In the genomic region with DNA sequence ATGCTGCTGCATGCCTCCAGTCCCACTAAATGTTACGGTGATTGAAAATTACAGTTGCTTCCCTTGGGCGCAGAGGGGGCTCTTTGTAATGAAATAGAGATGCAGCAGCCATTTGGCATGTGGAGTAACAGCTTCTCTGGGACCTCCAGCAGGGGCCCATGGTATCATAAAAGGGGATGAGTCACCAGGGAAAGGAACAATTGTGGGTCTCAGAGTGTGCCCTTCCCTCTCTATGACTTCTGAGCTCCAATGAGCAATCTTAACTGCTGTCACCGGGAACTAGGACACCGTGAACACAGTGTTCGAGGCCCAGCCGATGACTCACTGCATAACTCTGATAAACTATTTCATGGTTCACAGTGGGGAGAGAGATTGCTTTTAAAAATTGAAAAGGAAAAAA, we compare ENCODE assay signal across 10 cellular contexts.
DNase-seq lines count a peak whose midpoint lies in the region; ATAC-seq, FAIRE-seq and TF ChIP-seq lines count a peak whose summit lies in the region.
"Had no signal": no experiment of that assay in that cellular context is flagged by ENCODE, and none has a peak within 500 bp of the region (broad histone marks: within the 10 kb centered on the region; RNA-seq: fewer than 3 reads in every experiment).

No MANE protein-coding gene starts in this region.

- H3K4ac ChIP-seq in H1 (replicated peaks; ENCODE audit: insufficient read length, low read depth, low read length) (no peak overlapping the region), neuronal stem cell (ENCODE audit: low read length) (no peak overlapping the region)

- H2AK5ac ChIP-seq in H1 (ENCODE audit: low read depth, low read length) (no peak overlapping the region), neuronal stem cell (ENCODE audit: low read depth, low read length) (no peak overlapping the region)

- no peak overlapping the region for H4K5ac ChIP-seq in H1 (ENCODE audit: insufficient read length, low read depth, low read length)

- H2BK5ac ChIP-seq in H1 (ENCODE audit: low read depth, low read length): no peak overlapping the region
- no peak overlapping the region for H2BK5ac ChIP-seq in neuronal stem cell (ENCODE audit: low read length)

- H3K27me3 ChIP-seq in H1 (replicated peaks in 1 of 4; ENCODE audit: control insufficient read depth in 3 of 4, extremely low read depth in 1 of 4, insufficient read depth in 3 of 4, low read length in 3 of 4): no peaks in the 10 kb centered on the region
- H3K27me3 ChIP-seq in neuronal stem cell (ENCODE audit: control insufficient read depth in 3 of 3, insufficient read depth in 3 of 3, low read depth in 1 of 3, low read length in 3 of 3): no peaks in the 10 kb centered on the region
- H3K27me3 ChIP-seq: upper lobe of right lung had no signal

- no peak; a peak in 1 of 4 replicates for TF ChIP-seq RAD21 in H1 (IDR thresholded peaks at IDR 0.05 in 1 of 2, conservative IDR thresholded peaks at IDR 0.05 in 1 of 2; ENCODE audit: low read depth in 2 of 2, low read length in 2 of 2)

- H3K23me2 ChIP-seq in H1 (ENCODE audit: low read depth, low read length): no peaks in the 10 kb centered on the region; the same call in 1 of the 2 replicates

- H2BK12ac ChIP-seq in H1 (ENCODE audit: low read depth, low read length): no peak overlapping the region
- no peak overlapping the region for H2BK12ac ChIP-seq in neuronal stem cell (ENCODE audit: low read length)

- H4K8ac ChIP-seq in H1 (ENCODE audit: extremely low read depth, insufficient read depth, low read length): no peak overlapping the region
- no peak overlapping the region for H4K8ac ChIP-seq in neuronal stem cell (ENCODE audit: low read depth, low read length)

- H3K4me3 ChIP-seq in NB4 (ENCODE audit: low read depth, low read length) (no peak overlapping the region), H1 (ENCODE audit: extremely low read depth in 1 of 4, insufficient read depth in 2 of 4, low read depth in 3 of 4, low read length in 4 of 4) (no peak overlapping the region), neuronal stem cell (ENCODE audit: low read length in 2 of 2) (no peak overlapping the region)
- H3K4me3 ChIP-seq: upper lobe of right lung had no signal

- no peak overlapping the region for H2AFZ ChIP-seq in H1 (ENCODE audit: low read length)
- peak overlapping the region; percentile 64 for H2AFZ ChIP-seq in neuronal stem cell (ENCODE audit: low read length)

- TF ChIP-seq CTCF in NB4 (IDR thresholded peaks at IDR 0.05; ENCODE audit: low read depth, low read length) (no peak), H1 (IDR thresholded peaks at IDR 0.05; ENCODE audit: control extremely low read depth in 1 of 3, insufficient read depth in 1 of 3, low read depth in 1 of 3, low read length in 3 of 3) (no peak)

- no peaks in the 10 kb centered on the region for H3K36me3 ChIP-seq in H1 (ENCODE audit: control insufficient read depth in 2 of 4, insufficient read depth in 4 of 4, low read length in 3 of 4)
- no peaks in the 10 kb centered on the region for H3K36me3 ChIP-seq in neuronal stem cell (replicated peaks in 1 of 2; ENCODE audit: control insufficient read depth in 2 of 2, insufficient read depth in 2 of 2, low read length in 2 of 2)
- H3K36me3 ChIP-seq: upper lobe of right lung had no signal

- 71% methylated on average over 6 of the region's 6 CpGs; no CpG with 5 or more reads in 1 of the 2 experiments for WGBS in H1 (ENCODE audit: extremely low coverage in 1 of 2, insufficient coverage in 1 of 2, insufficient read length in 1 of 2, insufficient replicate concordance in 2 of 2, low coverage in 1 of 2, low lambda C conversion rate in 2 of 2, missing lambda C conversion rate in 1 of 2), 2 experiments
- no CpG with 5 or more reads among the region's 6 CpGs for WGBS in neuronal stem cell (ENCODE audit: extremely low coverage in 2 of 2, insufficient read length in 2 of 2, insufficient replicate concordance in 1 of 2), 2 donors

- H3K4me1 ChIP-seq in H1 (replicated peaks in 1 of 4; ENCODE audit: control insufficient read depth in 3 of 4, insufficient read depth in 4 of 4, low read length in 3 of 4) (peaks cover 0 to 7% (median under 1%) of the 10 kb centered on the region in 4 experiments; a peak in 1 of 7 replicates), neuronal stem cell (ENCODE audit: control insufficient read depth in 2 of 2, insufficient read depth in 1 of 2, low read depth in 1 of 2, low read length in 2 of 2) (peaks cover 5% of the 10 kb centered on the region in 2 donors)
- H3K4me1 ChIP-seq: upper lobe of right lung had no signal

- POLR2A ChIA-PET in H1 (lab: Charles Lee; ENCODE audit: partially characterized antibody): interaction anchor here (1.2 kb wide), 1 partner anchor 145 kb away, joined by 3 read pairs; no protein-coding TSS in a partner anchor

- H3K79me1 ChIP-seq in H1 (ENCODE audit: low read depth, low read length) (no peaks in the 10 kb centered on the region), neuronal stem cell (ENCODE audit: low read depth, low read length) (no peaks in the 10 kb centered on the region)

- H3K18ac ChIP-seq in H1 (ENCODE audit: extremely low read depth, low read length) (no peak overlapping the region; the same call in 1 of the 2 replicates), neuronal stem cell (ENCODE audit: low read length) (no peak overlapping the region)

- FAIRE-seq in H1 (lab: Jason Lieb, UNC): no peak

- no peak for TF ChIP-seq EP300 in H1 (IDR thresholded peaks at IDR 0.05; ENCODE audit: borderline replicate concordance in 1 of 2, low read depth in 2 of 2, low read length in 2 of 2)

- CTCF ChIA-PET in H1 (lab: Charles Lee; ENCODE audit: partially characterized antibody): no interaction called here

- no peak overlapping the region for H3K56ac ChIP-seq in H1 (replicated peaks; ENCODE audit: insufficient read length, low read depth, low read length)

- H2BK20ac ChIP-seq in H1 (ENCODE audit: low read length): no peak overlapping the region

- no peaks in the 10 kb centered on the region for H3K9me3 ChIP-seq in H1 (ENCODE audit: insufficient read depth in 2 of 2, low read depth in 1 of 2, low read length in 1 of 2)
- no peaks in the 10 kb centered on the region for H3K9me3 ChIP-seq in neuronal stem cell (replicated peaks in 1 of 2; ENCODE audit: control insufficient read depth in 2 of 2, insufficient read depth in 1 of 2, low read depth in 1 of 2, low read length in 2 of 2)
- H3K9me3 ChIP-seq: upper lobe of right lung had no signal

- H3K14ac ChIP-seq in H1 (ENCODE audit: insufficient read length): no peak overlapping the region
- no peak overlapping the region for H3K14ac ChIP-seq in neuronal stem cell (ENCODE audit: low read length)

- H2BK15ac ChIP-seq in H1 (ENCODE audit: low read length): no peak overlapping the region
- no peak overlapping the region for H2BK15ac ChIP-seq in neuronal stem cell (ENCODE audit: low read length)

- peak overlapping the region in 1 of 2 experiments; percentile 4; a peak in 1 of 4 replicates for H3K4me2 ChIP-seq in H1 (ENCODE audit: insufficient read depth in 1 of 2, low read depth in 2 of 2, low read length in 2 of 2)
- no peak overlapping the region for H3K4me2 ChIP-seq in neuronal stem cell (ENCODE audit: insufficient read depth, low read length, poor library complexity, severe bottlenecking)

- DNase-seq in ELF-1 (ENCODE audit: low read depth, low spot score): peak; percentile 35
- peak; percentile 79 for DNase-seq in NB4 (ENCODE audit: low read depth)
- peak in 1 of 2 experiments; percentile 21 for DNase-seq in H1 (ENCODE audit: low read depth in 1 of 2, low spot score in 2 of 2)
- no peak for DNase-seq in neuronal stem cell (ENCODE audit: low spot score)
- DNase-seq in activated naive CD4-positive, alpha-beta T cell treated with Interleukin-2 at 50 U/mL for 16 hours: no peak
- no peak for DNase-seq in NCI-H524 treated with DMSO at 0.1 percent for 48 hours (lab: John Stamatoyannopoulos, UW)
- DNase-seq: NCI-H526, upper lobe of right lung had no signal

- H3K27ac ChIP-seq in H1 (ENCODE audit: low read depth, low read length) (no peak overlapping the region), neuronal stem cell (replicated peaks; ENCODE audit: low read length) (no peak overlapping the region)
- H3K27ac ChIP-seq: upper lobe of right lung had no signal

- H4K91ac ChIP-seq in H1 (replicated peaks; ENCODE audit: insufficient read length, low read length) (no peak overlapping the region), neuronal stem cell (ENCODE audit: low read depth, low read length, poor library complexity) (no peak overlapping the region)

- no peaks in the 10 kb centered on the region for H3K79me2 ChIP-seq in H1 (ENCODE audit: control insufficient read depth in 1 of 2, insufficient read depth in 2 of 2, low read length in 2 of 2)

- H3K23ac ChIP-seq in H1 (ENCODE audit: insufficient read length) (no peak overlapping the region), neuronal stem cell (ENCODE audit: low read depth, low read length, poor library complexity) (no peak overlapping the region)

- no peak overlapping the region for H2BK120ac ChIP-seq in H1 (replicated peaks; ENCODE audit: low read depth, low read length)
- H2BK120ac ChIP-seq in neuronal stem cell (ENCODE audit: low read depth, low read length): no peak overlapping the region

- ATAC-seq in HG02884 (IDR thresholded peaks at IDR 0.05; ENCODE audit: unreplicated experiment) (no peak), HG03354 (IDR thresholded peaks at IDR 0.05; ENCODE audit: poor library complexity, severe bottlenecking, unreplicated experiment) (no peak)
- ATAC-seq: upper lobe of right lung had no signal

- H4K20me1 ChIP-seq in H1 (replicated peaks in 1 of 2; ENCODE audit: control insufficient read depth in 1 of 2, insufficient read depth in 2 of 2, low read length in 2 of 2): no peaks in the 10 kb centered on the region

- H3K9ac ChIP-seq in H1 (replicated peaks in 1 of 4; ENCODE audit: extremely low read depth in 1 of 4, low read depth in 3 of 4, low read length in 3 of 4) (no peak overlapping the region), neuronal stem cell (ENCODE audit: low read depth, low read length, poor library complexity) (no peak overlapping the region)

- no peak for TF ChIP-seq POLR2A in NB4 (IDR thresholded peaks at IDR 0.05; ENCODE audit: extremely low read depth, insufficient read length)
- TF ChIP-seq POLR2A in H1 (IDR thresholded peaks at IDR 0.05; ENCODE audit: control extremely low read depth in 1 of 2, low read depth in 2 of 2, low read length in 2 of 2): no peak

TF ChIP-seq in H1, 55 proteins besides CTCF, POLR2A, EP300 and RAD21 (continues in another document):
- TF ChIP-seq ATF3 (IDR thresholded peaks at IDR 0.05; ENCODE audit: insufficient read depth, low read depth, low read length): peak; percentile 63; the same call in 1 of the 2 replicates
- peak; percentile 87 for TF ChIP-seq JUND (IDR thresholded peaks at IDR 0.05; ENCODE audit: low read length)
- TF ChIP-seq SRF (IDR thresholded peaks at IDR 0.05; ENCODE audit: low read depth, low read length): no peak
- no peak for TF ChIP-seq POLR2AphosphoS5 (IDR thresholded peaks at IDR 0.05; ENCODE audit: low read depth, low read length)
- no peak for TF ChIP-seq MAFK (IDR thresholded peaks at IDR 0.05; ENCODE audit: low read depth, low read length)
- no peak for TF ChIP-seq KDM1A (IDR thresholded peaks at IDR 0.05; ENCODE audit: borderline replicate concordance, low read length)

Comparison
In these comparisons a context has a peak if more than half of its experiments do, and no peak if none do; other contexts are left out.
1. DNase-seq: peak in ELF-1 (single experiment) and NB4 (single experiment); none in neuronal stem cell (single experiment), activated naive CD4-positive, alpha-beta T cell treated with Interleukin-2 at 50 U/mL for 16 hours (single experiment) and NCI-H524 treated with DMSO at 0.1 percent for 48 hours (single experiment).